ENCODE assay signal across 8 cellular contexts in genomic region chr12:119659289-119659897, GRCh38. TPM values are rescaled to one million over a fixed set of nuclear protein-coding genes. Genes with fewer than 3 reads are reported as not detected.
DNase-seq lines count a peak whose midpoint lies in the region; ATAC-seq and TF ChIP-seq lines count a peak whose summit lies in the region.

No MANE protein-coding gene starts in this region.

- H3K36me3 ChIP-seq in BE2C (no peaks in the 10 kb centered on the region), esophagus squamous epithelium (no peaks in the 10 kb centered on the region)

- H3K9me3 Mint-ChIP-seq in activated CD4-positive, alpha-beta T cell treated with anti-CD3 and anti-CD28 coated beads, Interleukin-2, amount 10 ng/mL, durations not matched to agents 24 days and 14 days: no peaks in the 10 kb centered on the region

- intact Hi-C loops in activated CD4-positive, alpha-beta T cell treated with anti-CD3 and anti-CD28 coated beads, Interleukin-2, amount 10 ng/mL, durations not matched to agents 24 days and 14 days (cut with micrococcal nuclease): no loop called here
- intact Hi-C loops in esophagus squamous epithelium (cut with DNase I): no loop called here

- peaks cover 7% of the 10 kb centered on the region for H3K4me1 Mint-ChIP-seq in activated CD4-positive, alpha-beta T cell treated with anti-CD3 and anti-CD28 coated beads, Interleukin-2, amount 10 ng/mL, durations not matched to agents 24 days and 14 days

- WGBS in esophagus squamous epithelium, 2 donors: 32 to 44% methylated on average over 6 of the region's 6 CpGs

- H3K4me3 ChIP-seq in BE2C (ENCODE audit: low read depth, low read length) (no peak overlapping the region), esophagus squamous epithelium (no peak overlapping the region)

- TF ChIP-seq CTCF in BE2C (IDR thresholded peaks at IDR 0.05; ENCODE audit: low read depth, low read length): peak; percentile 93
- peak; percentile 86 for TF ChIP-seq CTCF in GM13976 (IDR thresholded peaks at IDR 0.05; ENCODE audit: borderline replicate concordance, control extremely low read depth, extremely low read depth, insufficient read depth, missing control alignments)
- TF ChIP-seq CTCF in esophagus squamous epithelium (IDR thresholded peaks at IDR 0.05): peak; percentile 56 to 91 (median 78)

- H3K4me1 ChIP-seq in BE2C: no peaks in the 10 kb centered on the region
- H3K4me1 ChIP-seq in esophagus squamous epithelium: no peaks in the 10 kb centered on the region

- no peaks in the 10 kb centered on the region for H3K9me3 ChIP-seq in BE2C
- H3K9me3 ChIP-seq in esophagus squamous epithelium: no peaks in the 10 kb centered on the region

- ATAC-seq in HG02885 (IDR thresholded peaks at IDR 0.05; ENCODE audit: poor library complexity, unreplicated experiment) (no peak), GM18498 (IDR thresholded peaks at IDR 0.05; ENCODE audit: unreplicated experiment) (no peak)

- no peak overlapping the region for H3K4me3 Mint-ChIP-seq in activated CD4-positive, alpha-beta T cell treated with anti-CD3 and anti-CD28 coated beads, Interleukin-2, amount 10 ng/mL, durations not matched to agents 24 days and 14 days

- H3K36me3 Mint-ChIP-seq in activated CD4-positive, alpha-beta T cell treated with anti-CD3 and anti-CD28 coated beads, Interleukin-2, amount 10 ng/mL, durations not matched to agents 24 days and 14 days (ENCODE audit: low read depth): no peaks in the 10 kb centered on the region

- peaks cover 10% of the 10 kb centered on the region for H3K27me3 Mint-ChIP-seq in activated CD4-positive, alpha-beta T cell treated with anti-CD3 and anti-CD28 coated beads, Interleukin-2, amount 10 ng/mL, durations not matched to agents 24 days and 14 days

- TF ChIP-seq POLR2A in esophagus squamous epithelium (IDR thresholded peaks at IDR 0.05): no peak

- in situ Hi-C loops in GM13976 (cut with MboI; ENCODE audit: low sequenced_read_pairs, unreplicated experiment): loop anchor here (10.0 kb wide), 1 partner anchor 225 kb away; no protein-coding TSS in a partner anchor

- H3K27ac ChIP-seq in esophagus squamous epithelium: peak overlapping the region in 1 of 4 donors; percentile 22

- H3K27ac Mint-ChIP-seq in activated CD4-positive, alpha-beta T cell treated with anti-CD3 and anti-CD28 coated beads, Interleukin-2, amount 10 ng/mL, durations not matched to agents 24 days and 14 days: no peak overlapping the region

- DNase-seq in BE2C (peak; percentile 39), GM13976 (ENCODE audit: low spot score) (peak; percentile 66), NCI-H1417 (lab: John Stamatoyannopoulos, UW) (peak; percentile 21 to 72 (median 67)), esophagus squamous epithelium (lab: John Stamatoyannopoulos, UW) (no peak), retina (peak; percentile 13)
- peak; percentile 85 for DNase-seq in activated CD4-positive, alpha-beta T cell treated with anti-CD3 and anti-CD28 coated beads, Interleukin-2, amount 10 ng/mL, durations not matched to agents 24 days and 14 days

- H3K27me3 ChIP-seq in BE2C (peaks cover 6% of the 10 kb centered on the region; the same call in 1 of the 2 replicates), esophagus squamous epithelium (no peaks in the 10 kb centered on the region)

RNA-seq across cellular contexts. Expression of gene PRKAB1, which starts 8.5 kb away (rescaled TPM):
- polyA plus RNA-seq in BE2C (2012; ENCODE audit: insufficient read depth, insufficient read length, low read depth): 30.6 TPM
- 27.5 and 33.3 TPM in 2 replicates for total RNA-seq in activated CD4-positive, alpha-beta T cell treated with anti-CD3 and anti-CD28 coated beads, Interleukin-2, amount 10 ng/mL, durations not matched to agents 24 days and 14 days
- 100 to 1,000 TPM in 1 of 4 donors, 10 to 100 TPM in 3; 18.2 to 217 (median 46.7) TPM for total RNA-seq in esophagus squamous epithelium
